1 cellular context compared by ENCODE assay signal in genomic region chr19:55647732-55648656, GRCh38.
TF ChIP-seq lines count a peak whose summit lies in the region.

CCDC106 (plus strand) TSS chr19:55648212; CDS start chr19:55649047, 835 bp downstream.

TF ChIP-seq in WTC11, 78 proteins besides CTCF, POLR2A, EP300 and RAD21 (continued from another document and continues in another):
- no peak for TF ChIP-seq AFF4 (CRISPR knock-in tag; IDR thresholded peaks at IDR 0.05; ENCODE audit: borderline replicate concordance)
- TF ChIP-seq, protein P1, sequence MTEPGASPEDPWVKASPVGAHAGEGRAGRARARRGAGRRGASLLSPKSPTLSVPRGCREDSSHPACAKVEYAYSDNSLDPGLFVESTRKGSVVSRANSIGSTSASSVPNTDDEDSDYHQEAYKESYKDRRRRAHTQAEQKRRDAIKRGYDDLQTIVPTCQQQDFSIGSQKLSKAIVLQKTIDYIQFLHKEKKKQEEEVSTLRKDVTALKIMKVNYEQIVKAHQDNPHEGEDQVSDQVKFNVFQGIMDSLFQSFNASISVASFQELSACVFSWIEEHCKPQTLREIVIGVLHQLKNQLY (CRISPR knock-in tag; IDR thresholded peaks at IDR 0.05): no peak
- peak; percentile 39; the same call in 1 of the 2 replicates for TF ChIP-seq ZNF423 (CRISPR knock-in tag; IDR thresholded peaks at IDR 0.05)
- no peak for TF ChIP-seq NR1H2 (CRISPR knock-in tag; IDR thresholded peaks at IDR 0.05)
- no peak for TF ChIP-seq E2F1 (CRISPR knock-in tag; IDR thresholded peaks at IDR 0.05)
- no peak for TF ChIP-seq CREB1 (CRISPR knock-in tag; IDR thresholded peaks at IDR 0.05)
- TF ChIP-seq ZNF263 (CRISPR knock-in tag; IDR thresholded peaks at IDR 0.05; ENCODE audit: low read depth): no peak
- TF ChIP-seq, protein P2, sequence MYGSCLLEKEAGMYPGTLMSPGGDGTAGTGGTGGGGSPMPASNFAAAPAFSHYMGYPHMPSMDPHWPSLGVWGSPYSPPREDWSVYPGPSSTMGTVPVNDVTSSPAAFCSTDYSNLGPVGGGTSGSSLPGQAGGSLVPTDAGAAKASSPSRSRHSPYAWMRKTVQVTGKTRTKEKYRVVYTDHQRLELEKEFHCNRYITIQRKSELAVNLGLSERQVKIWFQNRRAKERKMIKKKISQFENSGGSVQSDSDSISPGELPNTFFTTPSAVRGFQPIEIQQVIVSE (CRISPR knock-in tag; IDR thresholded peaks at IDR 0.05; ENCODE audit: borderline replicate concordance): no peak
- TF ChIP-seq, protein P3, sequence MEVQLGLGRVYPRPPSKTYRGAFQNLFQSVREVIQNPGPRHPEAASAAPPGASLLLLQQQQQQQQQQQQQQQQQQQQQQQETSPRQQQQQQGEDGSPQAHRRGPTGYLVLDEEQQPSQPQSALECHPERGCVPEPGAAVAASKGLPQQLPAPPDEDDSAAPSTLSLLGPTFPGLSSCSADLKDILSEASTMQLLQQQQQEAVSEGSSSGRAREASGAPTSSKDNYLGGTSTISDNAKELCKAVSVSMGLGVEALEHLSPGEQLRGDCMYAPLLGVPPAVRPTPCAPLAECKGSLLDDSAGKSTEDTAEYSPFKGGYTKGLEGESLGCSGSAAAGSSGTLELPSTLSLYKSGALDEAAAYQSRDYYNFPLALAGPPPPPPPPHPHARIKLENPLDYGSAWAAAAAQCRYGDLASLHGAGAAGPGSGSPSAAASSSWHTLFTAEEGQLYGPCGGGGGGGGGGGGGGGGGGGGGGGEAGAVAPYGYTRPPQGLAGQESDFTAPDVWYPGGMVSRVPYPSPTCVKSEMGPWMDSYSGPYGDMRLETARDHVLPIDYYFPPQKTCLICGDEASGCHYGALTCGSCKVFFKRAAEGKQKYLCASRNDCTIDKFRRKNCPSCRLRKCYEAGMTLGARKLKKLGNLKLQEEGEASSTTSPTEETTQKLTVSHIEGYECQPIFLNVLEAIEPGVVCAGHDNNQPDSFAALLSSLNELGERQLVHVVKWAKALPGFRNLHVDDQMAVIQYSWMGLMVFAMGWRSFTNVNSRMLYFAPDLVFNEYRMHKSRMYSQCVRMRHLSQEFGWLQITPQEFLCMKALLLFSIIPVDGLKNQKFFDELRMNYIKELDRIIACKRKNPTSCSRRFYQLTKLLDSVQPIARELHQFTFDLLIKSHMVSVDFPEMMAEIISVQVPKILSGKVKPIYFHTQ (CRISPR knock-in tag; IDR thresholded peaks at IDR 0.05): no peak
- no peak for TF ChIP-seq MXD4 (CRISPR knock-in tag; IDR thresholded peaks at IDR 0.05; ENCODE audit: borderline replicate concordance)
- no peak for TF ChIP-seq SMAD3 (CRISPR knock-in tag; IDR thresholded peaks at IDR 0.05; ENCODE audit: borderline replicate concordance)
- TF ChIP-seq ZNF317 (CRISPR knock-in tag; IDR thresholded peaks at IDR 0.05; ENCODE audit: borderline replicate concordance, low read depth): no peak; the same call in 1 of the 2 replicates
- 0 out of 2 replicates have a peak, but pooled peaks have one; percentile 19 for TF ChIP-seq ZNF219 (CRISPR knock-in tag; IDR thresholded peaks at IDR 0.05; ENCODE audit: borderline replicate concordance)
- TF ChIP-seq, protein P4, sequence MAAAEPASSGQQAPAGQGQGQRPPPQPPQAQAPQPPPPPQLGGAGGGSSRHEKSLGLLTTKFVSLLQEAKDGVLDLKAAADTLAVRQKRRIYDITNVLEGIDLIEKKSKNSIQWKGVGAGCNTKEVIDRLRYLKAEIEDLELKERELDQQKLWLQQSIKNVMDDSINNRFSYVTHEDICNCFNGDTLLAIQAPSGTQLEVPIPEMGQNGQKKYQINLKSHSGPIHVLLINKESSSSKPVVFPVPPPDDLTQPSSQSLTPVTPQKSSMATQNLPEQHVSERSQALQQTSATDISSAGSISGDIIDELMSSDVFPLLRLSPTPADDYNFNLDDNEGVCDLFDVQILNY (CRISPR knock-in tag; IDR thresholded peaks at IDR 0.05): no peak
- TF ChIP-seq E2F4 (CRISPR knock-in tag; IDR thresholded peaks at IDR 0.05; ENCODE audit: borderline replicate concordance, low read depth): no peak
- TF ChIP-seq ATF1 (CRISPR knock-in tag; IDR thresholded peaks at IDR 0.05): no peak
- 0 out of 2 replicates have a peak, but pooled peaks have one; percentile 59 for TF ChIP-seq ELF4 (CRISPR knock-in tag; IDR thresholded peaks at IDR 0.05; ENCODE audit: low read depth)
- TF ChIP-seq NFYB (CRISPR knock-in tag; conservative IDR thresholded peaks at IDR 0.05; ENCODE audit: low read depth): no peak
- TF ChIP-seq ZNF138 (CRISPR knock-in tag; conservative IDR thresholded peaks at IDR 0.05): no peak
- TF ChIP-seq NFATC4 (CRISPR knock-in tag; IDR thresholded peaks at IDR 0.05): no peak
- TF ChIP-seq KAT7 (CRISPR knock-in tag; IDR thresholded peaks at IDR 0.05; ENCODE audit: borderline replicate concordance): 0 out of 2 replicates have a peak, but pooled peaks have one; percentile 26
- no peak for TF ChIP-seq IRF1 (CRISPR knock-in tag; IDR thresholded peaks at IDR 0.05)
- TF ChIP-seq ZNF416 (CRISPR knock-in tag; IDR thresholded peaks at IDR 0.05): 0 out of 2 replicates have a peak, but pooled peaks have one; percentile 53
- no peak for TF ChIP-seq FOXJ3 (CRISPR knock-in tag; IDR thresholded peaks at IDR 0.05; ENCODE audit: borderline replicate concordance)
- TF ChIP-seq, protein P5, sequence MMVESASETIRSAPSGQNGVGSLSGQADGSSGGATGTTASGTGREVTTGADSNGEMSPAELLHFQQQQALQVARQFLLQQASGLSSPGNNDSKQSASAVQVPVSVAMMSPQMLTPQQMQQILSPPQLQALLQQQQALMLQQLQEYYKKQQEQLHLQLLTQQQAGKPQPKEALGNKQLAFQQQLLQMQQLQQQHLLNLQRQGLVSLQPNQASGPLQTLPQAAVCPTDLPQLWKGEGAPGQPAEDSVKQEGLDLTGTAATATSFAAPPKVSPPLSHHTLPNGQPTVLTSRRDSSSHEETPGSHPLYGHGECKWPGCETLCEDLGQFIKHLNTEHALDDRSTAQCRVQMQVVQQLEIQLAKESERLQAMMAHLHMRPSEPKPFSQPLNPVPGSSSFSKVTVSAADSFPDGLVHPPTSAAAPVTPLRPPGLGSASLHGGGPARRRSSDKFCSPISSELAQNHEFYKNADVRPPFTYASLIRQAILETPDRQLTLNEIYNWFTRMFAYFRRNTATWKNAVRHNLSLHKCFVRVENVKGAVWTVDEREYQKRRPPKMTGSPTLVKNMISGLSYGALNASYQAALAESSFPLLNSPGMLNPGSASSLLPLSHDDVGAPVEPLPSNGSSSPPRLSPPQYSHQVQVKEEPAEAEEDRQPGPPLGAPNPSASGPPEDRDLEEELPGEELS (CRISPR knock-in tag; IDR thresholded peaks at IDR 0.05): peak; percentile 87
- TF ChIP-seq TEAD1 (CRISPR knock-in tag; IDR thresholded peaks at IDR 0.05): no peak
- TF ChIP-seq, protein P6, sequence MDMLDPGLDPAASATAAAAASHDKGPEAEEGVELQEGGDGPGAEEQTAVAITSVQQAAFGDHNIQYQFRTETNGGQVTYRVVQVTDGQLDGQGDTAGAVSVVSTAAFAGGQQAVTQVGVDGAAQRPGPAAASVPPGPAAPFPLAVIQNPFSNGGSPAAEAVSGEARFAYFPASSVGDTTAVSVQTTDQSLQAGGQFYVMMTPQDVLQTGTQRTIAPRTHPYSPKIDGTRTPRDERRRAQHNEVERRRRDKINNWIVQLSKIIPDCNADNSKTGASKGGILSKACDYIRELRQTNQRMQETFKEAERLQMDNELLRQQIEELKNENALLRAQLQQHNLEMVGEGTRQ (CRISPR knock-in tag; IDR thresholded peaks at IDR 0.05): no peak
- no peak for TF ChIP-seq FOXK1 (CRISPR knock-in tag; IDR thresholded peaks at IDR 0.05)
- peak; percentile 85 for TF ChIP-seq HMGXB4 (CRISPR knock-in tag; IDR thresholded peaks at IDR 0.05)
- TF ChIP-seq RELA (CRISPR knock-in tag; IDR thresholded peaks at IDR 0.05; ENCODE audit: borderline replicate concordance): peak; percentile 39; the same call in 1 of the 2 replicates
- no peak for TF ChIP-seq ZNF232 (CRISPR knock-in tag; IDR thresholded peaks at IDR 0.05)
- TF ChIP-seq, protein P7, sequence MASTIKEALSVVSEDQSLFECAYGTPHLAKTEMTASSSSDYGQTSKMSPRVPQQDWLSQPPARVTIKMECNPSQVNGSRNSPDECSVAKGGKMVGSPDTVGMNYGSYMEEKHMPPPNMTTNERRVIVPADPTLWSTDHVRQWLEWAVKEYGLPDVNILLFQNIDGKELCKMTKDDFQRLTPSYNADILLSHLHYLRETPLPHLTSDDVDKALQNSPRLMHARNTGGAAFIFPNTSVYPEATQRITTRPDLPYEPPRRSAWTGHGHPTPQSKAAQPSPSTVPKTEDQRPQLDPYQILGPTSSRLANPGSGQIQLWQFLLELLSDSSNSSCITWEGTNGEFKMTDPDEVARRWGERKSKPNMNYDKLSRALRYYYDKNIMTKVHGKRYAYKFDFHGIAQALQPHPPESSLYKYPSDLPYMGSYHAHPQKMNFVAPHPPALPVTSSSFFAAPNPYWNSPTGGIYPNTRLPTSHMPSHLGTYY (CRISPR knock-in tag; IDR thresholded peaks at IDR 0.05): no peak
